10 cellular contexts compared by ENCODE assay signal in the genomic region with DNA sequence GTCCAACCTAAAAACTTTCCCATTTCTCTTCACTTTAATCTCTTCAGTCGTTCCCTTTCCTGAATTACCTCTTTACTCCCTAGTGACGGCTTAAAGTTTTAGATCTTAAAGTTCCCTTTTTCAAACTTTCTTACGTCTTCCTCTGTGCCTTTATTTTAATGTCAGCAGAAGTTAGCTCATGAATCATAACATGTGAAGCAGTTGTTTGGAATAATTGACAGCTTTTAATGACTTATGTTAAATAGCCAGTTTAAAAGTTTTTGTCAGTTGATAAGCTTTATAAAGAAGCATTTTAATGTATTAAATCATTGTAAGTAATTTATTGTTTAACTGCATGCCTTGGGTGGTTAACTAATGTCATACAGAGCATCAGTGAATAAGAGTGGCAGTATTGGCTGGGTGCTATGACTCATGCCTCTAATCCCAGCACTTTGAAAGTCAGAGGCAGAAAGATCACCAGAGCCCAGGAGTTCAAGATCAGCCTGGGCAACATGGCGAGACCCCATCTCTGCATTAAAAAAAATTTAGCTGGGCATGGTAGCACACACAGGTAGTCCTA. TPM values are rescaled to one million over a fixed set of nuclear protein-coding genes. Genes with fewer than 3 reads are reported as not detected.
DNase-seq lines count a peak whose midpoint lies in the region; ATAC-seq, FAIRE-seq and TF ChIP-seq lines count a peak whose summit lies in the region.
"Had no signal": no experiment of that assay in that cellular context is flagged by ENCODE, and none has a peak within 500 bp of the region (broad histone marks: within the 10 kb centered on the region; RNA-seq: fewer than 3 reads in every experiment).

No MANE protein-coding gene starts in this region.

- H3K79me2 ChIP-seq in endothelial cell of umbilical vein (ENCODE audit: control insufficient read depth, insufficient read depth, low read length) = peaks cover 39% of the 10 kb centered on the region

- H3K9me3 ChIP-seq in endothelial cell of umbilical vein (replicated peaks; ENCODE audit: control insufficient read depth, insufficient read depth, low read length) = no peaks in the 10 kb centered on the region

- no peak overlapping the region for H3K9ac ChIP-seq in endothelial cell of umbilical vein (replicated peaks; ENCODE audit: extremely low read depth, insufficient read depth, low read length)

- CTCF ChIA-PET in activated CD4-positive, alpha-beta T cell treated with anti-CD3 and anti-CD28 coated beads for 36 hours (lab: Charles Lee) = interaction anchor here (0.7 to 4.9 kb wide), 7 partner anchors 12 to 137 kb away, joined by 3 to 14 read pairs (median 3); no protein-coding TSS in a partner anchor
- CTCF ChIA-PET in endothelial cell of umbilical vein (lab: Charles Lee) = interaction anchor here (1.3 kb wide), 1 partner anchor 14 kb away, joined by 3 read pairs; no protein-coding TSS in a partner anchor

- no peaks in the 10 kb centered on the region for H3K9me1 ChIP-seq in endothelial cell of umbilical vein (replicated peaks; ENCODE audit: control insufficient read depth, extremely low read depth, insufficient read depth, low read length)

- no peak overlapping the region for H3K27ac ChIP-seq in endothelial cell of umbilical vein (ENCODE audit: insufficient read depth, low read depth, low read length)
- H3K27ac ChIP-seq: SK-N-MC had no signal

- H3K27me3 ChIP-seq in endothelial cell of umbilical vein (ENCODE audit: control insufficient read depth in 2 of 2, insufficient read depth in 2 of 2, low read length in 2 of 2) = no peaks in the 10 kb centered on the region

- H3K4me2 ChIP-seq in endothelial cell of umbilical vein (ENCODE audit: insufficient read depth, low read length) = no peak overlapping the region

- TF ChIP-seq CTCF in endothelial cell of umbilical vein (IDR thresholded peaks at IDR 0.05; ENCODE audit: extremely low read depth in 1 of 2, insufficient read depth in 1 of 2, low read depth in 1 of 2, low read length in 2 of 2) = no peak

- H3K36me3 Mint-ChIP-seq in activated CD4-positive, alpha-beta T cell treated with anti-CD3 and anti-CD28 coated beads for 36 hours (ENCODE audit: low read depth) = no peaks in the 10 kb centered on the region

- peaks cover 5% of the 10 kb centered on the region for H4K20me1 ChIP-seq in endothelial cell of umbilical vein (replicated peaks; ENCODE audit: control insufficient read depth, extremely low read depth, insufficient read depth, low read length)

- POLR2A ChIA-PET in activated CD4-positive, alpha-beta T cell treated with anti-CD3 and anti-CD28 coated beads for 36 hours (lab: Charles Lee) = no interaction called here
- POLR2A ChIA-PET in endothelial cell of umbilical vein (lab: Charles Lee) = no interaction called here

- peaks cover 42% of the 10 kb centered on the region for H3K4me1 Mint-ChIP-seq in activated CD4-positive, alpha-beta T cell treated with anti-CD3 and anti-CD28 coated beads for 36 hours
- peaks cover 39% of the 10 kb centered on the region for H3K4me1 Mint-ChIP-seq in stimulated activated naive CD8-positive, alpha-beta T cell treated with anti-CD3 and anti-CD28 coated beads, Interleukin-15, amount 100 ng/mL, for 72 hours

- peaks cover 20% of the 10 kb centered on the region for H3K4me1 ChIP-seq in endothelial cell of umbilical vein (ENCODE audit: control insufficient read depth, extremely low read depth, insufficient read depth, low read length)

- no peak overlapping the region for H2AFZ ChIP-seq in endothelial cell of umbilical vein (ENCODE audit: low read depth, low read length)

- DNase-seq in activated CD4-positive, alpha-beta T cell treated with anti-CD3 and anti-CD28 coated beads for 36 hours = peak; percentile 39
- no peak for DNase-seq in activated CD4-positive, alpha-beta T cell treated with anti-CD3 and anti-CD28 coated beads, Interleukin-2, amount 50 U/mL, for 4 hours
- DNase-seq in RCC 7860 (ENCODE audit: low spot score) (no peak), endothelial cell of umbilical vein (ENCODE audit: low read depth, low spot score) (peak; percentile 28), NCI-H748 (lab: John Stamatoyannopoulos, UW; ENCODE audit: unreplicated experiment) (no peak), NCI-H446 (lab: John Stamatoyannopoulos, UW) (no peak), RPMI8226 (no peak)
- peak in 1 of 2 donors; percentile 11 for DNase-seq in stimulated activated naive CD8-positive, alpha-beta T cell treated with anti-CD3 and anti-CD28 coated beads, Interleukin-15, amount 100 ng/mL, for 72 hours
- DNase-seq: central memory CD4-positive, alpha-beta T cell had no signal

- dilution Hi-C loops in endothelial cell of umbilical vein (cut with MboI; ENCODE audit: extremely low pct_ligation_motif_present, low sequenced_read_pairs) = no loop called here

- ATAC-seq in activated CD4-positive, alpha-beta T cell treated with anti-CD3 and anti-CD28 coated beads for 36 hours = peak; percentile 71
- peak; percentile 61 for ATAC-seq in stimulated activated naive CD8-positive, alpha-beta T cell treated with anti-CD3 and anti-CD28 coated beads, Interleukin-15, amount 100 ng/mL, for 72 hours

- FAIRE-seq in RCC 7860 (lab: Jason Lieb, UNC) = peak; percentile 67
- no peak for FAIRE-seq in endothelial cell of umbilical vein (lab: Jason Lieb, UNC)

- peak overlapping the region; percentile 24 for H3K4me3 Mint-ChIP-seq in activated CD4-positive, alpha-beta T cell treated with anti-CD3 and anti-CD28 coated beads for 36 hours
- H3K4me3 Mint-ChIP-seq in stimulated activated naive CD8-positive, alpha-beta T cell treated with anti-CD3 and anti-CD28 coated beads, Interleukin-15, amount 100 ng/mL, for 72 hours = peak overlapping the region; percentile 55 to 62

- no peak overlapping the region for H3K4me3 ChIP-seq in endothelial cell of umbilical vein (replicated peaks in 1 of 3; ENCODE audit: insufficient read depth in 1 of 3, low read depth in 1 of 3, low read length in 3 of 3)
- H3K4me3 ChIP-seq: SK-N-MC had no signal

- BruUV-seq in endothelial cell of umbilical vein (replicated peaks; lab: Mats Ljungman, UMichigan) = no TSS peak

- peak overlapping the region; percentile 88 for H3K27ac Mint-ChIP-seq in activated CD4-positive, alpha-beta T cell treated with anti-CD3 and anti-CD28 coated beads for 36 hours
- peak overlapping the region; percentile 61 to 80 for H3K27ac Mint-ChIP-seq in stimulated activated naive CD8-positive, alpha-beta T cell treated with anti-CD3 and anti-CD28 coated beads, Interleukin-15, amount 100 ng/mL, for 72 hours

- no peaks in the 10 kb centered on the region for H3K9me3 Mint-ChIP-seq in activated CD4-positive, alpha-beta T cell treated with anti-CD3 and anti-CD28 coated beads for 36 hours (ENCODE audit: low read depth)
- H3K9me3 Mint-ChIP-seq in stimulated activated naive CD8-positive, alpha-beta T cell treated with anti-CD3 and anti-CD28 coated beads, Interleukin-15, amount 100 ng/mL, for 72 hours = no peaks in the 10 kb centered on the region

- intact Hi-C loops in activated CD4-positive, alpha-beta T cell treated with anti-CD3 and anti-CD28 coated beads for 36 hours (cut with DNase I, micrococcal nuclease) = loop anchor here (1.0 to 2.0 kb wide), 3 partner anchors 23 to 35 kb away; partner anchors contain the start of gene PIK3CA (in 1 of the 2)
- intact Hi-C loops in endothelial cell of umbilical vein (cut with micrococcal nuclease) = loop anchor here (2.0 kb wide), 1 partner anchor 33 kb away; the partner anchor contains the start of gene PIK3CA

- no peaks in the 10 kb centered on the region for H3K27me3 Mint-ChIP-seq in activated CD4-positive, alpha-beta T cell treated with anti-CD3 and anti-CD28 coated beads for 36 hours
- H3K27me3 Mint-ChIP-seq in stimulated activated naive CD8-positive, alpha-beta T cell treated with anti-CD3 and anti-CD28 coated beads, Interleukin-15, amount 100 ng/mL, for 72 hours = no peaks in the 10 kb centered on the region

- TF ChIP-seq POLR2A in endothelial cell of umbilical vein (IDR thresholded peaks at IDR 0.05; ENCODE audit: low read depth, low read length) = no peak

- H3K36me3 ChIP-seq in endothelial cell of umbilical vein (ENCODE audit: control insufficient read depth in 2 of 2, extremely low read depth in 1 of 2, insufficient read depth in 2 of 2, low read length in 2 of 2) = no peaks in the 10 kb centered on the region

TF ChIP-seq in endothelial cell of umbilical vein, 7 proteins besides CTCF, POLR2A, EP300 and RAD21:
- TF ChIP-seq POLR2AphosphoS5 (IDR thresholded peaks at IDR 0.05; ENCODE audit: insufficient read depth, low read depth, low read length) (no peak), EZH2 (IDR thresholded peaks at IDR 0.05; ENCODE audit: borderline replicate concordance, low read depth, low read length, severe bottlenecking) (no peak), FOS (IDR thresholded peaks at IDR 0.05; ENCODE audit: borderline replicate concordance, insufficient read depth, low read length) (no peak)
TF ChIP-seq in endothelial cell of umbilical vein: peak in this region for 0.

RNA-seq across cellular contexts. Expression of gene PIK3CA, which starts 33.9 kb away (rescaled TPM):
- total RNA-seq in activated CD4-positive, alpha-beta T cell treated with anti-CD3 and anti-CD28 coated beads for 36 hours = 10 to 100 TPM; 15.5 to 17.7 TPM
- 25.6 and 25.8 TPM in 2 replicates for total RNA-seq in endothelial cell of umbilical vein
- 2.8 and 4.2 TPM in 2 replicates for polyA plus RNA-seq in endothelial cell of umbilical vein
- 6.0 and 6.7 TPM in 2 replicates for polyA plus RNA-seq in endothelial cell of umbilical vein (2011; cell fraction: cytosol; rRNA removed)
- polyA plus RNA-seq in endothelial cell of umbilical vein (2011; cell fraction: nucleus; rRNA removed) = 12.6 and 13.3 TPM in 2 replicates
- polyA plus RNA-seq in endothelial cell of umbilical vein (2012) = 14.9 and 19.1 TPM in 2 replicates
- 14.0 and 17.9 TPM in 2 replicates for polyA minus RNA-seq in endothelial cell of umbilical vein
- polyA minus RNA-seq in endothelial cell of umbilical vein (2011; cell fraction: cytosol; rRNA and poly(A)+ RNA removed) = 9.6 TPM
- 18.0 and 19.8 TPM in 2 replicates for polyA minus RNA-seq in endothelial cell of umbilical vein (2011; cell fraction: nucleus; rRNA and poly(A)+ RNA removed)

Comparison
In these comparisons a context has a peak if more than half of its experiments do, and no peak if none do; other contexts are left out.
1. DNase-seq: peak in activated CD4-positive, alpha-beta T cell treated with anti-CD3 and anti-CD28 coated beads for 36 hours (single experiment) and endothelial cell of umbilical vein (single experiment); none in activated CD4-positive, alpha-beta T cell treated with anti-CD3 and anti-CD28 coated beads, Interleukin-2, amount 50 U/mL, for 4 hours (0 of 2), RCC 7860 (single experiment), NCI-H748 (single experiment), NCI-H446 (0 of 2) and RPMI8226 (single experiment).